In genomic region chr19:10361569-10362011, GRCh38 we compare ENCODE assay signal across 2 cellular contexts.
TF ChIP-seq lines count a peak whose summit lies in the region.

No MANE protein-coding gene starts in this region.

TF ChIP-seq in GM23338, 12 proteins besides CTCF, POLR2A, EP300 and RAD21 (continued from another document):
- TF ChIP-seq REST (IDR thresholded peaks at IDR 0.05; ENCODE audit: unreplicated experiment): no peak
TF ChIP-seq in GM23338: peak in this region for 0.

TF ChIP-seq in WTC11, 78 proteins besides CTCF, POLR2A, EP300 and RAD21 (continued from another document):
- no peak for TF ChIP-seq HMGXB4 (CRISPR knock-in tag; IDR thresholded peaks at IDR 0.05)
